Comparison of ENCODE assay signal across 8 cellular contexts in the genomic region with DNA sequence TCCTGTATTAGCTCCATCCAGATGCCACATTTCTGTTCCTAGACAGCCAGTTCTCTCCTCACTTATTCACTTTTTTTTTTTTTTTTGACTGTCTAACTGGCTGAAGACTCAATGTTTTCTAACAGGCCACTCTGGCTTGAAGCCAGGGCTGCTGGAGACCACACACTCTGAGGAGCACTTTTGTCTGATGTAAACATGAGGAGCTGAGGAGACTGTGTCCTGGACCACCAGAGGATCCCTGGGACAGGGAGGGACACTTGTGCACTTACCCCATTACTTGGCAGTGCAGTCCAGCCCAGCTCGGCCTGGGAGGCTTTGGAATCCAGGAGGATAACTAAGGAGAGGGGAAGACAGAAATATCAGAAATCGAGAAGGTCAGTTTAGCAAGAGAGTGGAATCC. TPM values are rescaled to one million over a fixed set of nuclear protein-coding genes. Genes with fewer than 3 reads are reported as not detected.
"Had no signal": no experiment of that assay in that cellular context is flagged by ENCODE, and none has a peak within 500 bp of the region (broad histone marks: within the 10 kb centered on the region; RNA-seq: fewer than 3 reads in every experiment).

No MANE protein-coding gene starts in this region.

- H3K9me3 Mint-ChIP-seq: HFFc6, IgD-negative memory B cell had no signal

- H3K27ac Mint-ChIP-seq: HFFc6, IgD-negative memory B cell had no signal

- H3K36me3 Mint-ChIP-seq: IgD-negative memory B cell had no signal

- ATAC-seq: HCT116, HepG2 had no signal

- H3K4me3 Mint-ChIP-seq: HFFc6, IgD-negative memory B cell had no signal

- DNase-seq: GM23248, GOT3, H7, HFFc6 had no signal

RNA-seq across cellular contexts. Expression of a gene that starts 2.4 kb away (rescaled TPM):
- total RNA-seq: GM23248, H4, HFFc6 had no signal
